Comparison of ENCODE assay signal across 16 cellular contexts in genomic region chr4:39062499-39062898, GRCh38. TPM values are rescaled to one million over a fixed set of nuclear protein-coding genes. Genes with fewer than 3 reads are reported as not detected.
DNase-seq lines count a peak whose midpoint lies in the region; ATAC-seq and TF ChIP-seq lines count a peak whose summit lies in the region.
"Had no signal": no experiment of that assay in that cellular context is flagged by ENCODE, and none has a peak within 500 bp of the region (broad histone marks: within the 10 kb centered on the region; RNA-seq: fewer than 3 reads in every experiment).

No MANE protein-coding gene starts in this region.

- WGBS in mesodermal cell (ENCODE audit: insufficient coverage in 2 of 2), 2 experiments, result 44 to 52% methylated on average over 3 to 6 of the region's 6 CpGs

- no peak overlapping the region for H3K9ac ChIP-seq in HUES6 (ENCODE audit: low read length)

- BruUV-seq in OCI-LY7 (replicated peaks; lab: Mats Ljungman, UMichigan), result no TSS peak

- no peaks in the 10 kb centered on the region for H3K27me3 ChIP-seq in HUES6 (ENCODE audit: control insufficient read depth, insufficient read depth, low read length)

- no peaks in the 10 kb centered on the region for H3K9me2 ChIP-seq in OCI-LY7 (ENCODE audit: insufficient read depth, low read length)

- intact Hi-C loops in OCI-LY7 (cut with micrococcal nuclease; ENCODE audit: unreplicated experiment), result no loop called here

- H3K36me3 Mint-ChIP-seq in brain, result no peaks in the 10 kb centered on the region
- H3K36me3 Mint-ChIP-seq: immature natural killer cell had no signal

- H3K4me3 ChIP-seq in HUES6 (ENCODE audit: low read depth, low read length), result peak overlapping the region; percentile 24
- H3K4me3 ChIP-seq in mesodermal cell (ENCODE audit: extremely low read depth, insufficient read depth, low read length, poor library complexity, severe bottlenecking), result no peak overlapping the region
- no peak overlapping the region for H3K4me3 ChIP-seq in OCI-LY7 (ENCODE audit: low read depth, low read length, poor library complexity, severe bottlenecking)

- CTCF ChIA-PET in OCI-LY7 (lab: Charles Lee; ENCODE audit: unreplicated experiment), result no interaction called here

- H3K27ac ChIP-seq in HUES6 (ENCODE audit: low read depth, low read length) (no peak overlapping the region), mesodermal cell (ENCODE audit: low read depth, low read length, severe bottlenecking) (peak overlapping the region; percentile 74), OCI-LY7 (ENCODE audit: low read depth, low read length, poor library complexity, severe bottlenecking) (no peak overlapping the region)

- no peaks in the 10 kb centered on the region for H3K9me3 Mint-ChIP-seq in brain
- H3K9me3 Mint-ChIP-seq: immature natural killer cell; T-helper 1 cell treated with Interleukin-12 subunit alpha and Interleukin-12 subunit beta and Interleukin-4 antibody, amounts not matched to agents 30 μg/mL and 1 μg/mL, for 36 hours had no signal

- no peaks in the 10 kb centered on the region for H4K20me1 ChIP-seq in OCI-LY7 (ENCODE audit: insufficient read depth, low read length)

- H3K36me3 ChIP-seq in HUES6 (ENCODE audit: control insufficient read depth, insufficient read depth, low read length), result no peaks in the 10 kb centered on the region
- H3K36me3 ChIP-seq in mesodermal cell (ENCODE audit: control insufficient read depth, insufficient read depth, low read length), result no peaks in the 10 kb centered on the region
- H3K36me3 ChIP-seq in OCI-LY7 (ENCODE audit: insufficient read depth, low read length), result no peaks in the 10 kb centered on the region

- ATAC-seq in HG02588 (IDR thresholded peaks at IDR 0.05; ENCODE audit: unreplicated experiment), result no peak

- H3K4me1 ChIP-seq in HUES6 (ENCODE audit: control insufficient read depth, insufficient read depth, low read length), result peaks cover 18% of the 10 kb centered on the region
- H3K4me1 ChIP-seq in mesodermal cell (ENCODE audit: control insufficient read depth, insufficient read depth, low read length, poor library complexity, severe bottlenecking), result peaks cover 5% of the 10 kb centered on the region
- H3K4me1 ChIP-seq in OCI-LY7 (ENCODE audit: insufficient read depth, low read length, poor library complexity, severe bottlenecking), result no peaks in the 10 kb centered on the region

- H3K4me2 ChIP-seq in OCI-LY7 (ENCODE audit: low read length), result no peak overlapping the region

- peaks cover 26% of the 10 kb centered on the region; the same call in 1 of the 2 replicates for H3K79me2 ChIP-seq in OCI-LY7 (ENCODE audit: insufficient read depth, low read depth, low read length)

- H3K27me3 Mint-ChIP-seq in brain, result peaks cover 3% of the 10 kb centered on the region

- no peak overlapping the region for H2AFZ ChIP-seq in OCI-LY7 (ENCODE audit: low read length)

- peak overlapping the region; percentile 41 to 87 (median 78) for H3K27ac Mint-ChIP-seq in brain
- H3K27ac Mint-ChIP-seq: T-helper 1 cell treated with Interleukin-12 subunit alpha and Interleukin-12 subunit beta and Interleukin-4 antibody, amounts not matched to agents 30 μg/mL and 1 μg/mL, for 36 hours had no signal

- no peaks in the 10 kb centered on the region for H3K9me3 ChIP-seq in HUES6 (ENCODE audit: control insufficient read depth, insufficient read depth, low read depth, low read length)
- H3K9me3 ChIP-seq in mesodermal cell (ENCODE audit: control insufficient read depth, low read length), result no peaks in the 10 kb centered on the region
- H3K9me3 ChIP-seq in OCI-LY7 (ENCODE audit: low read length), result no peaks in the 10 kb centered on the region

- POLR2A ChIA-PET in OCI-LY7 (lab: Charles Lee), result interaction anchor here (0.6 kb wide), 1 partner anchor 43 kb away, joined by 3 read pairs; no protein-coding TSS in a partner anchor

- DNase-seq in Ammon's horn (ENCODE audit: low spot score), result peak; percentile 47
- no peak for DNase-seq in HuH-7.5 (ENCODE audit: low spot score)
- DNase-seq in GM19240 (ENCODE audit: insufficient read length, low spot score), result no peak
- no peak for DNase-seq in OCI-LY7 (ENCODE audit: low spot score)
- DNase-seq: activated CD4-positive, alpha-beta T cell treated with anti-CD3 and anti-CD28 coated beads for 1 hour; activated CD8-positive, alpha-beta memory T cell treated with anti-CD3 and anti-CD28 coated beads, Interleukin-2, amount 50 U/mL, for 48 hours; activated naive CD4-positive, alpha-beta T cell treated with anti-CD3 and anti-CD28 coated beads, Interleukin-2, amount 50 U/mL, for 16 hours; effector CD8-positive, alpha-beta T cell; immature natural killer cell; MM.1S; NCI-H2029 treated with DMSO at 0.1 percent for 48 hours had no signal

- H3K4me1 Mint-ChIP-seq in brain, result peaks cover 47% of the 10 kb centered on the region

- peak overlapping the region; percentile 81 to 95 (median 87) for H3K4me3 Mint-ChIP-seq in brain
- H3K4me3 Mint-ChIP-seq: immature natural killer cell; T-helper 1 cell treated with Interleukin-12 subunit alpha and Interleukin-12 subunit beta and Interleukin-4 antibody, amounts not matched to agents 30 μg/mL and 1 μg/mL, for 36 hours had no signal

- no peak for TF ChIP-seq CTCF in brain (conservative IDR thresholded peaks at IDR 0.05)
- no peak for TF ChIP-seq CTCF in OCI-LY7 (conservative IDR thresholded peaks at IDR 0.05; ENCODE audit: low read length)

RNA-seq across cellular contexts. Expression of gene KLHL5, which starts 0.5 kb away (rescaled TPM):
- polyA plus RNA-seq in brain (ENCODE audit: insufficient read depth, low read depth, low replicate concordance), result 13.0 TPM
- 65.7 TPM for polyA plus RNA-seq in mesodermal cell (2013, experiment 1 of 2)
- 66.3 TPM for polyA plus RNA-seq in mesodermal cell (2013, experiment 2 of 2)
- 34.4 and 47.5 TPM in 2 replicates for total RNA-seq in OCI-LY7 (2014; rRNA removed; shearing (Covaris generic))
- 59.8 and 69.8 TPM in 2 replicates for total RNA-seq in OCI-LY7 (2022)

RNA-seq across cellular contexts. Expression of gene TMEM156, which starts 30.3 kb away (rescaled TPM):
- 0.27 TPM for polyA plus RNA-seq in brain (ENCODE audit: insufficient read depth, low read depth, low replicate concordance)
- polyA plus RNA-seq in mesodermal cell (2013, experiment 1 of 2), result 1.2 TPM
- polyA plus RNA-seq in mesodermal cell (2013, experiment 2 of 2), result 1.3 TPM
- total RNA-seq in OCI-LY7 (2014; rRNA removed; shearing (Covaris generic)), result 25.0 and 29.0 TPM in 2 replicates
- total RNA-seq in OCI-LY7 (2022), result 29.4 and 35.7 TPM in 2 replicates
